Comparison of ENCODE assay signal across 17 cellular contexts in the genomic region with DNA sequence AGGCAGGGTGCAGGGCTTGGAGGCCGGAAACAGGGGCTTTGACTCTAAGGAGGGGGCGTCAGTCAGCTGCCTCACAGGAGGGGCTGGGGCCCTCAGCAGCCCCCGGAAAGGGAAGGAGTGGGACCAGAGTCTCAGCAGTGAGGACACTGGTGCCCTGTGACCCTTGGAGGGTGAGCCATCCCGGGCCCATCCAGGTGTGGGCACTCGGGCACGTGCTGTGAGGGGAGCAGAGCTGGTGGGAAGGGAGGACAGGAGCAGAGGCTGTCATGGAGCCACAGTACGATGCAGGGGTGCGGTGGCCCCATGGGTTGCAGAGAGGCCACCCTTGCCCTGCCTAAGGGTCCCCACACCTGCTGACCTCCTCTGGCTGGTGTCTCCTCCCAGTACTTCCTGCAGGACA. TPM values are rescaled to one million over a fixed set of nuclear protein-coding genes. Genes with fewer than 3 reads are reported as not detected.
A peak's percentile ranks its signal among the peaks of the same experiment; 100 is the strongest.
DNase-seq lines count a peak whose midpoint lies in the region; ATAC-seq, FAIRE-seq and TF ChIP-seq lines count a peak whose summit lies in the region.
"Had no signal": no experiment of that assay in that cellular context is flagged by ENCODE, and none has a peak within 500 bp of the region (broad histone marks: within the 10 kb centered on the region; RNA-seq: fewer than 3 reads in every experiment).

No MANE protein-coding gene starts in this region.

- TF ChIP-seq CTCF in K562 (IDR thresholded peaks at IDR 0.05 in 2 of 3, conservative IDR thresholded peaks at IDR 0.05 in 1 of 3; ENCODE audit: insufficient read depth in 2 of 3, low read depth in 1 of 3, low read length in 3 of 3) (no peak), OCI-LY7 (conservative IDR thresholded peaks at IDR 0.05; ENCODE audit: low read length) (no peak)

- WGBS in K562 (ENCODE audit: insufficient coverage, low coverage, missing lambda C conversion rate), result 100% methylated on average over 6 of the region's 8 CpGs

- H3K36me3 ChIP-seq in BLaER1, result peaks cover 100% of the 10 kb centered on the region
- H3K36me3 ChIP-seq in K562 (ENCODE audit: control insufficient read depth, insufficient read depth, low read length), result peaks cover 87% of the 10 kb centered on the region
- H3K36me3 ChIP-seq in mucosa of rectum (ENCODE audit: control insufficient read depth in 2 of 2, insufficient read depth in 2 of 2, low read length in 2 of 2), result peaks cover 76 to 89% of the 10 kb centered on the region in 2 donors
- H3K36me3 ChIP-seq in OCI-LY7 (ENCODE audit: insufficient read depth, low read length), result peaks cover 100% of the 10 kb centered on the region

- TF ChIP-seq RAD21 in K562 (CRISPR knock-in tag; conservative IDR thresholded peaks at IDR 0.05 in 1 of 2, IDR thresholded peaks at IDR 0.05 in 1 of 2), result no peak

- no peak overlapping the region for H3K4me2 ChIP-seq in BLaER1
- H3K4me2 ChIP-seq in K562 (ENCODE audit: insufficient read depth, low read length), result no peak overlapping the region
- H3K4me2 ChIP-seq in OCI-LY7 (ENCODE audit: low read length), result no peak overlapping the region

- intact Hi-C loops in K562 (cut with micrococcal nuclease) (no loop called here), OCI-LY7 (cut with micrococcal nuclease; ENCODE audit: unreplicated experiment) (no loop called here)

- H2AFZ ChIP-seq in K562 (ENCODE audit: low read depth, low read length) (no peak overlapping the region), OCI-LY7 (ENCODE audit: low read length) (no peak overlapping the region)
- H2AFZ ChIP-seq: GM23248 had no signal

- in situ Hi-C loops in K562 (cut with MboI), result no loop called here

- POLR2A ChIA-PET in K562 (lab: Yijun Ruan, JAX) (no interaction called here), OCI-LY7 (lab: Charles Lee) (no interaction called here)

- H3K9ac ChIP-seq in BLaER1 (no peak overlapping the region), K562 (ENCODE audit: insufficient read depth in 1 of 2, low read depth in 2 of 2, low read length in 2 of 2) (no peak overlapping the region), mucosa of rectum (ENCODE audit: low read depth in 1 of 2, low read length in 2 of 2) (no peak overlapping the region)
- H3K9ac ChIP-seq: GM23248 had no signal

- peaks cover 64 to 72% of the 10 kb centered on the region in 2 donors for H3K9me3 Mint-ChIP-seq in stimulated activated naive B cell treated with anti-CD40 and anti-IgM and Interleukin-4, amounts not matched to agents 10 μg/mL and 1 μg/mL and 100 μg/mL, for 72 hours

- no peaks in the 10 kb centered on the region for H3K9me1 ChIP-seq in K562 (ENCODE audit: control insufficient read depth, insufficient read depth, low read length)

- H3K4me3 Mint-ChIP-seq in stimulated activated naive B cell treated with anti-CD40 and anti-IgM and Interleukin-4, amounts not matched to agents 10 μg/mL and 1 μg/mL and 100 μg/mL, for 72 hours, result no peak overlapping the region

- CTCF ChIA-PET in K562 (lab: Yijun Ruan, JAX; ENCODE audit: low intra/inter-chr PET ratio) (no interaction called here), OCI-LY7 (lab: Charles Lee; ENCODE audit: unreplicated experiment) (no interaction called here)

- BruUV-seq in K562 (replicated peaks; lab: Mats Ljungman, UMichigan) (no TSS peak), OCI-LY7 (replicated peaks; lab: Mats Ljungman, UMichigan) (no TSS peak)

- H3K4me1 Mint-ChIP-seq in stimulated activated naive B cell treated with anti-CD40 and anti-IgM and Interleukin-4, amounts not matched to agents 10 μg/mL and 1 μg/mL and 100 μg/mL, for 72 hours, result peaks cover 0 to 5% of the 10 kb centered on the region in 2 donors

- DNase-seq in K562 (ENCODE audit: extremely low read depth in 1 of 4, low spot score in 3 of 4) (no peak), OCI-LY7 (ENCODE audit: low spot score) (no peak), erythroblast (lab: John Stamatoyannopoulos, UW) (no peak)
- DNase-seq in stimulated activated naive B cell treated with anti-CD40 and anti-IgM and Interleukin-4, amounts not matched to agents 10 μg/mL and 1 μg/mL and 100 μg/mL, for 72 hours, result no peak
- DNase-seq in activated CD4-positive, CD25-positive, alpha-beta regulatory T cell treated with anti-CD3 and anti-CD28 coated beads, Interleukin-2, amount 50 U/mL, for 72 hours, result no peak
- DNase-seq: CD4-positive, CD25-positive, alpha-beta regulatory T cell; DMS79; GM23248; KBM-7 had no signal

- no peak overlapping the region for H3K27ac ChIP-seq in BLaER1
- no peak overlapping the region for H3K27ac ChIP-seq in K562 (ENCODE audit: extremely low read depth, low read depth, low read length)
- no peak overlapping the region for H3K27ac ChIP-seq in mucosa of rectum (ENCODE audit: low read depth in 2 of 2, low read length in 2 of 2)
- H3K27ac ChIP-seq in OCI-LY7 (ENCODE audit: low read depth, low read length, poor library complexity, severe bottlenecking), result no peak overlapping the region
- H3K27ac ChIP-seq: 22Rv1, GM23248, HL-60 had no signal

- H3K27me3 Mint-ChIP-seq in stimulated activated naive B cell treated with anti-CD40 and anti-IgM and Interleukin-4, amounts not matched to agents 10 μg/mL and 1 μg/mL and 100 μg/mL, for 72 hours, result no peaks in the 10 kb centered on the region
- H3K27me3 Mint-ChIP-seq: CD4-positive, CD25-positive, alpha-beta regulatory T cell had no signal

- FAIRE-seq in K562 (lab: Jason Lieb, UNC), result no peak
- FAIRE-seq: GM12891, H54 had no signal

- no peaks in the 10 kb centered on the region; the same call in 2 of the 3 replicates for H3K79me2 ChIP-seq in K562 (ENCODE audit: control insufficient read depth, insufficient read depth, low read length)
- no peaks in the 10 kb centered on the region for H3K79me2 ChIP-seq in OCI-LY7 (ENCODE audit: insufficient read depth, low read depth, low read length)

- peaks cover 97 to 99% of the 10 kb centered on the region in 2 donors for H3K36me3 Mint-ChIP-seq in stimulated activated naive B cell treated with anti-CD40 and anti-IgM and Interleukin-4, amounts not matched to agents 10 μg/mL and 1 μg/mL and 100 μg/mL, for 72 hours

- H4K20me1 ChIP-seq in BLaER1 (no peaks in the 10 kb centered on the region), K562 (replicated peaks; ENCODE audit: control insufficient read depth, insufficient read depth, low read length) (no peaks in the 10 kb centered on the region), OCI-LY7 (ENCODE audit: insufficient read depth, low read length) (no peaks in the 10 kb centered on the region)

- H3K9me2 ChIP-seq in OCI-LY7 (ENCODE audit: insufficient read depth, low read length), result no peaks in the 10 kb centered on the region

- ATAC-seq in K562 (no peak), GM21360 (IDR thresholded peaks at IDR 0.05; ENCODE audit: unreplicated experiment) (no peak)
- ATAC-seq in stimulated activated naive B cell treated with anti-CD40 and anti-IgM and Interleukin-4, amounts not matched to agents 10 μg/mL and 1 μg/mL and 100 μg/mL, for 72 hours (replicated peaks), result no peak
- ATAC-seq: HCT116 had no signal

- no peak for TF ChIP-seq EP300 in K562 (IDR thresholded peaks at IDR 0.05; ENCODE audit: low read length)

- TF ChIP-seq POLR2A in K562 (conservative IDR thresholded peaks at IDR 0.05) (no peak), erythroblast (IDR thresholded peaks at IDR 0.05; ENCODE audit: low read length) (no peak)

- H3K27ac Mint-ChIP-seq in stimulated activated naive B cell treated with anti-CD40 and anti-IgM and Interleukin-4, amounts not matched to agents 10 μg/mL and 1 μg/mL and 100 μg/mL, for 72 hours, result peak overlapping the region; percentile 11
- H3K27ac Mint-ChIP-seq: CD4-positive, CD25-positive, alpha-beta regulatory T cell had no signal

- H3K4me3 ChIP-seq in BLaER1, result peak overlapping the region; percentile 31; the same call in 1 of the 2 replicates
- H3K4me3 ChIP-seq in K562, result no peak overlapping the region
- H3K4me3 ChIP-seq in mucosa of rectum (ENCODE audit: low read length in 2 of 2), result peak overlapping the region; percentile 2 to 49
- no peak overlapping the region for H3K4me3 ChIP-seq in OCI-LY7 (ENCODE audit: low read depth, low read length, poor library complexity, severe bottlenecking)
- H3K4me3 ChIP-seq: GM23248 had no signal

- H3K4me1 ChIP-seq in BLaER1, result no peaks in the 10 kb centered on the region
- H3K4me1 ChIP-seq in K562 (replicated peaks in 1 of 2; ENCODE audit: control insufficient read depth in 2 of 2, insufficient read depth in 2 of 2, low read length in 2 of 2), result no peaks in the 10 kb centered on the region; a peak in 1 of 5 replicates
- no peaks in the 10 kb centered on the region for H3K4me1 ChIP-seq in mucosa of rectum (ENCODE audit: control insufficient read depth in 2 of 2, insufficient read depth in 2 of 2, low read length in 2 of 2)
- H3K4me1 ChIP-seq in OCI-LY7 (ENCODE audit: insufficient read depth, low read length, poor library complexity, severe bottlenecking), result no peaks in the 10 kb centered on the region

- peaks cover 3% of the 10 kb centered on the region; the same call in 1 of the 2 replicates for H3K27me3 ChIP-seq in BLaER1
- no peaks in the 10 kb centered on the region for H3K27me3 ChIP-seq in K562 (ENCODE audit: control insufficient read depth in 2 of 2, insufficient read depth in 2 of 2, low read length in 2 of 2)
- no peaks in the 10 kb centered on the region for H3K27me3 ChIP-seq in mucosa of rectum (ENCODE audit: control insufficient read depth in 2 of 2, insufficient read depth in 2 of 2, low read length in 2 of 2)

- H3K9me3 ChIP-seq in BLaER1, result peaks cover 100% of the 10 kb centered on the region
- peaks cover 55% of the 10 kb centered on the region for H3K9me3 ChIP-seq in K562 (replicated peaks; ENCODE audit: control insufficient read depth, insufficient read depth, low read depth, low read length)
- H3K9me3 ChIP-seq in mucosa of rectum (ENCODE audit: control insufficient read depth in 2 of 2, low read length in 2 of 2), result peaks cover 90 to 94% of the 10 kb centered on the region in 2 donors
- peaks cover 56% of the 10 kb centered on the region for H3K9me3 ChIP-seq in OCI-LY7 (ENCODE audit: low read length)

RNA-seq across cellular contexts. Expression of gene ZNF544, which starts 19.1 kb away (rescaled TPM):
- 180 and 209 TPM in 2 replicates for total RNA-seq in K562 (2011; cell fraction: chromatin; rRNA removed; ENCODE audit: low replicate concordance)
- 126 and 168 TPM in 2 replicates for total RNA-seq in K562 (2011; cell fraction: nucleolus; rRNA removed)
- 185 and 198 TPM in 2 replicates for total RNA-seq in K562 (2011; cell fraction: nucleoplasm; rRNA removed)
- total RNA-seq in K562 (2014; rRNA removed), result 59.0 and 64.1 TPM in 2 replicates
- 51.3 and 53.5 TPM in 2 replicates for total RNA-seq in K562 (2014; rRNA removed; fragmentation: Illumina TruSeq; extraction: Trizol)
- total RNA-seq in K562 (2015; rRNA removed; fragmentation: Illumina TruSeq; extraction: Trizol), result 37.8 and 39.4 TPM in 2 replicates
- 37.5 and 43.6 TPM in 2 replicates for total RNA-seq in K562 (2021)
- polyA plus RNA-seq in K562 (2011; rRNA removed), result 45.6 and 53.5 TPM in 2 replicates
- 58.4 and 62.6 TPM in 2 replicates for polyA plus RNA-seq in K562 (2011; cell fraction: cytosol; rRNA removed)
- 46.0 and 65.8 TPM in 2 replicates for polyA plus RNA-seq in K562 (2011; cell fraction: nucleus; rRNA removed)
- 35.3 and 39.5 TPM in 2 replicates for polyA plus RNA-seq in K562 (2012)
- 32.3 and 39.3 TPM in 2 replicates for polyA plus RNA-seq in K562 (2014; fragmentation: Illumina TruSeq; extraction: Trizol)
- polyA plus RNA-seq in K562 (2014; fragmentation: Nextera tagmentation; extraction: Ambion mirVana), result 10 to 100 TPM; 23.6 to 28.6 TPM
- 41.4 and 53.8 TPM in 2 replicates for polyA plus RNA-seq in K562 (2014; rRNA removed)
- 51.3 and 61.6 TPM in 2 replicates for polyA minus RNA-seq in K562 (2011; rRNA and poly(A)+ RNA removed)
- 20.8 and 23.3 TPM in 2 replicates for polyA minus RNA-seq in K562 (2011; cell fraction: cytosol; rRNA and poly(A)+ RNA removed)
- polyA minus RNA-seq in K562 (2011; cell fraction: nucleus; rRNA and poly(A)+ RNA removed), result 45.1 and 54.5 TPM in 2 replicates
- total RNA-seq in OCI-LY7 (2014; rRNA removed; shearing (Covaris generic)), result 34.1 and 38.6 TPM in 2 replicates
- total RNA-seq in OCI-LY7 (2022), result 31.0 and 37.3 TPM in 2 replicates

RNA-seq across cellular contexts. Expression of gene ZNF274, which starts 26.7 kb away (rescaled TPM):
- 87.2 and 99.4 TPM in 2 replicates for total RNA-seq in K562 (2011; cell fraction: chromatin; rRNA removed; ENCODE audit: low replicate concordance)
- total RNA-seq in K562 (2011; cell fraction: nucleolus; rRNA removed), result 74.9 and 80.5 TPM in 2 replicates
- 74.5 and 86.6 TPM in 2 replicates for total RNA-seq in K562 (2011; cell fraction: nucleoplasm; rRNA removed)
- 28.1 and 31.1 TPM in 2 replicates for total RNA-seq in K562 (2014; rRNA removed)
- 26.8 and 28.9 TPM in 2 replicates for total RNA-seq in K562 (2014; rRNA removed; fragmentation: Illumina TruSeq; extraction: Trizol)
- total RNA-seq in K562 (2015; rRNA removed; fragmentation: Illumina TruSeq; extraction: Trizol), result 21.5 and 22.1 TPM in 2 replicates
- total RNA-seq in K562 (2021), result 28.2 and 28.7 TPM in 2 replicates
- polyA plus RNA-seq in K562 (2011; rRNA removed), result 35.3 and 37.0 TPM in 2 replicates
- 22.3 and 30.4 TPM in 2 replicates for polyA plus RNA-seq in K562 (2011; cell fraction: cytosol; rRNA removed)
- 53.2 and 72.8 TPM in 2 replicates for polyA plus RNA-seq in K562 (2011; cell fraction: nucleus; rRNA removed)
- polyA plus RNA-seq in K562 (2012), result 21.8 and 36.4 TPM in 2 replicates
- 32.0 and 32.8 TPM in 2 replicates for polyA plus RNA-seq in K562 (2014; fragmentation: Illumina TruSeq; extraction: Trizol)
- 1 to 10 TPM; 5.2 to 5.4 TPM for polyA plus RNA-seq in K562 (2014; fragmentation: Nextera tagmentation; extraction: Ambion mirVana)
- 31.0 and 33.6 TPM in 2 replicates for polyA plus RNA-seq in K562 (2014; rRNA removed)
- 32.7 and 33.5 TPM in 2 replicates for polyA minus RNA-seq in K562 (2011; rRNA and poly(A)+ RNA removed)
- 15.4 and 16.8 TPM in 2 replicates for polyA minus RNA-seq in K562 (2011; cell fraction: cytosol; rRNA and poly(A)+ RNA removed)
- 34.1 and 47.1 TPM in 2 replicates for polyA minus RNA-seq in K562 (2011; cell fraction: nucleus; rRNA and poly(A)+ RNA removed)
- 36.4 and 68.3 TPM in 2 replicates for total RNA-seq in OCI-LY7 (2014; rRNA removed; shearing (Covaris generic))
- total RNA-seq in OCI-LY7 (2022), result 36.2 and 42.4 TPM in 2 replicates

RNA-seq across cellular contexts. Expression of gene ZNF329, which starts 59.0 kb away (rescaled TPM):
- 3.1 and 5.2 TPM in 2 replicates for total RNA-seq in K562 (2011; cell fraction: chromatin; rRNA removed; ENCODE audit: low replicate concordance)
- total RNA-seq in K562 (2011; cell fraction: nucleolus; rRNA removed), result 3.5 and 4.1 TPM in 2 replicates
- total RNA-seq in K562 (2011; cell fraction: nucleoplasm; rRNA removed), result 2.5 and 3.8 TPM in 2 replicates
- total RNA-seq in K562 (2014; rRNA removed) (2.0 TPM in 2 replicates), K562 (2014; rRNA removed; fragmentation: Illumina TruSeq; extraction: Trizol) (3.6 and 4.2 TPM in 2 replicates), K562 (2015; rRNA removed; fragmentation: Illumina TruSeq; extraction: Trizol) (3.0 and 3.3 TPM in 2 replicates), K562 (2021) (2.2 TPM in 2 replicates), OCI-LY7 (2022) (3.1 and 3.4 TPM in 2 replicates)
- polyA plus RNA-seq in K562 (2011; rRNA removed) (1.2 and 2.4 TPM in 2 replicates), K562 (2014; fragmentation: Illumina TruSeq; extraction: Trizol) (2.1 and 2.2 TPM in 2 replicates), K562 (2014; fragmentation: Nextera tagmentation; extraction: Ambion mirVana) (1 to 10 TPM in 1 of 2 experiments, under 1 TPM in 1; 0.21 to 1.0 TPM), K562 (2014; rRNA removed) (1.2 and 2.0 TPM in 2 replicates)
- polyA plus RNA-seq in K562 (2011; cell fraction: cytosol; rRNA removed), result 0.80 and 0.95 TPM in 2 replicates
- polyA plus RNA-seq in K562 (2011; cell fraction: nucleus; rRNA removed), result 0.55 and 0.87 TPM in 2 replicates
- 1.4 and 2.7 TPM in 2 replicates for polyA plus RNA-seq in K562 (2012)
- polyA minus RNA-seq in K562 (2011; rRNA and poly(A)+ RNA removed), result 2.1 and 4.2 TPM in 2 replicates
- 2.0 TPM in 1 of 2 replicates, not detected in the other for polyA minus RNA-seq in K562 (2011; cell fraction: cytosol; rRNA and poly(A)+ RNA removed)
- polyA minus RNA-seq in K562 (2011; cell fraction: nucleus; rRNA and poly(A)+ RNA removed), result 0.67 and 1.00 TPM in 2 replicates
- 3.1 and 3.2 TPM in 2 replicates for total RNA-seq in OCI-LY7 (2014; rRNA removed; shearing (Covaris generic))

Comparison
In these comparisons a context has a peak if more than half of its experiments do, and no peak if none do; other contexts are left out.
1. H3K4me3 ChIP-seq: peak in BLaER1 (single experiment) and mucosa of rectum (2 of 2); none in K562 (single experiment) and OCI-LY7 (single experiment).